ENCODE assay signal across 18 cellular contexts in the genomic region with DNA sequence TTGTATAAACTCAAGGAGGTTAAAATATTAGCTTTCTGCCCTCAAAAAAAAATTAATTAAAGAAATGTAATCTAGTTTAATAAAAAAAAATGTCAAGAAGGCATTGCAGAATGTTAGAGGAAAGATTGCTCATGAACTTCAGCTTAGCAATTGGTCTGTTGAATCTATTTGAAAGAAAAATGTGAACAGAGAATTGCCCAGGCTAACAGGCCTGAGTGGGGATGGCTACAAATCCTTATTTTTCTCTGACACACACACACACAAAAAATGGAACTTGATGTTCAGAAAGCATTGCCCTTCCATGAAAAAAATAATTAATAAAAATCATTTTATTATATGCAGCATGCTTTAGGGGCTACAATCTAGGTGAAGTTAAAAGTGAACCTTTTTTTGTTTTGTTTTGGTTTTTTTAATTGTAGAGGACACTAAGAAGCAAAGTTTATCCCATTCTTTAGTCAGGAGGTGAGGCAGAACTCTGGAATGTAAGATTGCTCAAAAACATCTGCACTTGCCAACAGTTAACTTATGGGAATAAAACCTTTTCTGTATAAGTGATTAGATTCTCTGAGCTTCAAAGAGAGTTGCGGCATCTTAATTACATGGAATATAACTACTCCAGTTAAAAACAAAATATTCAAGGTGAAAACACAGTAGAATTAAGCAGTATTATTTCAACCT.
DNase-seq lines count a peak whose midpoint lies in the region; ATAC-seq, FAIRE-seq and TF ChIP-seq lines count a peak whose summit lies in the region.
"Had no signal": no experiment of that assay in that cellular context is flagged by ENCODE, and none has a peak within 500 bp of the region (broad histone marks: within the 10 kb centered on the region; RNA-seq: fewer than 3 reads in every experiment).

No MANE protein-coding gene starts in this region.

- no peak overlapping the region for H4K12ac ChIP-seq in trophoblast cell (ENCODE audit: low read depth, low read length)

- no peak overlapping the region for H4K8ac ChIP-seq in trophoblast cell (ENCODE audit: low read depth, low read length)

- no peaks in the 10 kb centered on the region for H3K36me3 Mint-ChIP-seq in activated T-cell treated with anti-CD3 and anti-CD28 coated beads, Interleukin-2, amount 50 U/mL, for 24 hours (ENCODE audit: low read depth)

- no peak for TF ChIP-seq EP300 in upper lobe of left lung (IDR thresholded peaks at IDR 0.05)

- TF ChIP-seq POLR2A in GM12892 (IDR thresholded peaks at IDR 0.05; ENCODE audit: low read depth, low read length) (no peak), upper lobe of left lung (IDR thresholded peaks at IDR 0.05) (no peak)

- H2BK120ac ChIP-seq in trophoblast cell (ENCODE audit: insufficient read depth, low read length, poor library complexity) = no peak overlapping the region

- H3K4me1 ChIP-seq in fibroblast of lung (ENCODE audit: control insufficient read depth, extremely low read depth, insufficient read depth, low read length) (peaks cover 2% of the 10 kb centered on the region), trophoblast cell (ENCODE audit: control insufficient read depth in 1 of 2, insufficient read depth in 2 of 2, low read length in 2 of 2) (no peaks in the 10 kb centered on the region), upper lobe of left lung (no peaks in the 10 kb centered on the region)
- H3K4me1 ChIP-seq: BE2C, gastrocnemius medialis had no signal

- peak overlapping the region; percentile 32 for H3K4me2 ChIP-seq in fibroblast of lung (ENCODE audit: extremely low read depth, insufficient read depth, low read length)
- H3K4me2 ChIP-seq in trophoblast cell (ENCODE audit: low read length) = no peak overlapping the region

- no CpG with 5 or more reads among the region's 1 CpG for WGBS in trophoblast cell (ENCODE audit: extremely low coverage, insufficient coverage, insufficient read length)
- 97 to 100% methylated on average over 1 of the region's 1 CpG for WGBS in upper lobe of left lung, 2 donors

- no peaks in the 10 kb centered on the region for H3K27me3 ChIP-seq in fibroblast of lung (ENCODE audit: control insufficient read depth, insufficient read depth, low read length)
- no peaks in the 10 kb centered on the region for H3K27me3 ChIP-seq in trophoblast cell (ENCODE audit: insufficient read depth, low read length)
- no peaks in the 10 kb centered on the region for H3K27me3 ChIP-seq in upper lobe of left lung
- H3K27me3 ChIP-seq: BE2C, gastrocnemius medialis had no signal

- H3K23ac ChIP-seq in trophoblast cell (ENCODE audit: low read length) = no peak overlapping the region

- H4K91ac ChIP-seq in trophoblast cell (ENCODE audit: low read depth, low read length) = no peak overlapping the region

- H2BK12ac ChIP-seq in trophoblast cell (ENCODE audit: low read length) = no peak overlapping the region

- H3K4ac ChIP-seq in trophoblast cell (ENCODE audit: low read depth, low read length) = no peak overlapping the region

- H3K4me3 Mint-ChIP-seq in activated T-cell treated with anti-CD3 and anti-CD28 coated beads, Interleukin-2, amount 50 U/mL, for 24 hours = no peak overlapping the region
- H3K4me3 Mint-ChIP-seq: nephron progenitor cell had no signal

- no peaks in the 10 kb centered on the region for H3K4me1 Mint-ChIP-seq in activated T-cell treated with anti-CD3 and anti-CD28 coated beads, Interleukin-2, amount 50 U/mL, for 24 hours (ENCODE audit: low read depth)
- H3K4me1 Mint-ChIP-seq: nephron progenitor cell had no signal

- H3K36me3 ChIP-seq in fibroblast of lung (ENCODE audit: control insufficient read depth, insufficient read depth, low read length) (no peaks in the 10 kb centered on the region), trophoblast cell (ENCODE audit: control insufficient read depth in 1 of 2, insufficient read depth in 2 of 2, low read length in 2 of 2) (peaks cover 0 to 2% of the 10 kb centered on the region in 2 experiments), upper lobe of left lung (no peaks in the 10 kb centered on the region)
- H3K36me3 ChIP-seq: BE2C, gastrocnemius medialis had no signal

- no peak overlapping the region for H3K4me3 ChIP-seq in fibroblast of lung (replicated peaks in 1 of 4; ENCODE audit: control extremely low read depth in 1 of 4, insufficient read depth in 1 of 4, low read depth in 3 of 4, low read length in 4 of 4)
- H3K4me3 ChIP-seq in trophoblast cell (ENCODE audit: low read depth, low read length) = no peak overlapping the region
- H3K4me3 ChIP-seq in upper lobe of left lung = no peak overlapping the region
- H3K4me3 ChIP-seq: gastrocnemius medialis had no signal

- H3K27me3 Mint-ChIP-seq in activated T-cell treated with anti-CD3 and anti-CD28 coated beads, Interleukin-2, amount 50 U/mL, for 24 hours = no peaks in the 10 kb centered on the region

- TF ChIP-seq CTCF in fibroblast of lung (conservative IDR thresholded peaks at IDR 0.05 in 1 of 2, IDR thresholded peaks at IDR 0.05 in 1 of 2; ENCODE audit: low read depth in 1 of 2, low read length in 2 of 2) (no peak), upper lobe of left lung (IDR thresholded peaks at IDR 0.05) (no peak)

- H3K79me2 ChIP-seq in fibroblast of lung (ENCODE audit: control insufficient read depth, insufficient read depth, low read length) (no peaks in the 10 kb centered on the region), trophoblast cell (ENCODE audit: control insufficient read depth, insufficient read depth, low read length, poor library complexity) (no peaks in the 10 kb centered on the region)

- no peak overlapping the region for H2AK5ac ChIP-seq in trophoblast cell (ENCODE audit: low read length)

- peaks cover 5% of the 10 kb centered on the region for H3K9me3 Mint-ChIP-seq in activated T-cell treated with anti-CD3 and anti-CD28 coated beads, Interleukin-2, amount 50 U/mL, for 24 hours
- H3K9me3 Mint-ChIP-seq: nephron progenitor cell had no signal

- no peak overlapping the region for H3K27ac Mint-ChIP-seq in activated T-cell treated with anti-CD3 and anti-CD28 coated beads, Interleukin-2, amount 50 U/mL, for 24 hours
- H3K27ac Mint-ChIP-seq: nephron progenitor cell had no signal

- ATAC-seq in SK-N-SH treated with all-trans-retinoic acid at 6 μM for 48 hours = peak; percentile 77
- no peak for ATAC-seq in HG02678 (IDR thresholded peaks at IDR 0.05; ENCODE audit: unreplicated experiment)
- no peak for ATAC-seq in upper lobe of left lung (ENCODE audit: low FRiP score in 2 of 2)
- ATAC-seq: gastrocnemius medialis, HepG2 had no signal

- H3K9ac ChIP-seq in fibroblast of lung (ENCODE audit: insufficient read depth, low read length) (no peak overlapping the region), trophoblast cell (ENCODE audit: low read length) (no peak overlapping the region)

- no peak for FAIRE-seq in GM12892 (lab: Jason Lieb, UNC)
- FAIRE-seq: HepG2 had no signal

- no peak overlapping the region for H3K18ac ChIP-seq in trophoblast cell (ENCODE audit: low read length)

- H3K79me1 ChIP-seq in trophoblast cell (ENCODE audit: low read length) = no peaks in the 10 kb centered on the region

- no peak overlapping the region for H3K27ac ChIP-seq in fibroblast of lung (ENCODE audit: insufficient read depth, low read length)
- H3K27ac ChIP-seq in trophoblast cell (ENCODE audit: low read depth, low read length) = no peak overlapping the region
- no peak overlapping the region for H3K27ac ChIP-seq in upper lobe of left lung
- H3K27ac ChIP-seq: gastrocnemius medialis had no signal

- H3K14ac ChIP-seq in trophoblast cell (ENCODE audit: low read length) = no peak overlapping the region

- H2AFZ ChIP-seq in fibroblast of lung (ENCODE audit: low read length) (no peak overlapping the region), trophoblast cell (ENCODE audit: insufficient read depth, low read length, poor library complexity) (no peak overlapping the region)

- peak; percentile 62 for DNase-seq in EL
- DNase-seq in fibroblast of lung (ENCODE audit: low read depth in 2 of 2) = peak; percentile 80 to 81
- peak; percentile 7 to 43 for DNase-seq in trophoblast cell
- no peak for DNase-seq in GM12892 (ENCODE audit: insufficient read length)
- no peak for DNase-seq in activated T-cell treated with anti-CD3 and anti-CD28 coated beads, Interleukin-2, amount 50 U/mL, for 24 hours
- DNase-seq in upper lobe of left lung = no peak
- DNase-seq: activated gamma-delta T cell, BE2C, gastrocnemius medialis, GOT3, mesendoderm, MV-4-11, NCI-H2029 treated with DMSO at 0.1 percent for 48 hours, nephron progenitor cell, T-helper 1 cell had no signal

- no peaks in the 10 kb centered on the region for H4K20me1 ChIP-seq in fibroblast of lung (ENCODE audit: control insufficient read depth, extremely low read depth, insufficient read depth, low read length)

- H2BK5ac ChIP-seq in trophoblast cell (ENCODE audit: low read depth, low read length, poor library complexity) = no peak overlapping the region

- H3K9me3 ChIP-seq in fibroblast of lung (ENCODE audit: control insufficient read depth, insufficient read depth, low read depth, low read length) (no peaks in the 10 kb centered on the region), trophoblast cell (ENCODE audit: insufficient read depth, low read depth, low read length) (no peaks in the 10 kb centered on the region), upper lobe of left lung (no peaks in the 10 kb centered on the region)
- H3K9me3 ChIP-seq: BE2C, gastrocnemius medialis had no signal

TF ChIP-seq in SK-N-SH treated with all-trans-retinoic acid at 6 μM for 48 hours, 23 proteins besides CTCF, POLR2A, EP300 and RAD21:
- TF ChIP-seq ISL1 (CRISPR knock-in tag; IDR thresholded peaks at IDR 0.05) = 0 out of 2 replicates have a peak, but pooled peaks have one; percentile 21
- no peak for TF ChIP-seq SNAI2 (CRISPR knock-in tag; IDR thresholded peaks at IDR 0.05)

Comparison
In these comparisons a context has a peak if more than half of its experiments do, and no peak if none do; other contexts are left out.
1. DNase-seq: peak in EL (single experiment), fibroblast of lung (2 of 2) and trophoblast cell (2 of 2); none in GM12892 (single experiment), activated T-cell treated with anti-CD3 and anti-CD28 coated beads, Interleukin-2, amount 50 U/mL, for 24 hours (single experiment) and upper lobe of left lung (0 of 2).